ENCODE assay signal across 1 cellular context in genomic region chr3:66018047-66019033, GRCh38.
TF ChIP-seq lines count a peak whose summit lies in the region.

No MANE protein-coding gene starts in this region.

TF ChIP-seq in GM23338, 12 proteins besides CTCF, POLR2A, EP300 and RAD21 (continued from another document):
- TF ChIP-seq ZNF462 (CRISPR knock-in tag; IDR thresholded peaks at IDR 0.05): no peak
